20 cellular contexts compared by ENCODE assay signal in the genomic region with DNA sequence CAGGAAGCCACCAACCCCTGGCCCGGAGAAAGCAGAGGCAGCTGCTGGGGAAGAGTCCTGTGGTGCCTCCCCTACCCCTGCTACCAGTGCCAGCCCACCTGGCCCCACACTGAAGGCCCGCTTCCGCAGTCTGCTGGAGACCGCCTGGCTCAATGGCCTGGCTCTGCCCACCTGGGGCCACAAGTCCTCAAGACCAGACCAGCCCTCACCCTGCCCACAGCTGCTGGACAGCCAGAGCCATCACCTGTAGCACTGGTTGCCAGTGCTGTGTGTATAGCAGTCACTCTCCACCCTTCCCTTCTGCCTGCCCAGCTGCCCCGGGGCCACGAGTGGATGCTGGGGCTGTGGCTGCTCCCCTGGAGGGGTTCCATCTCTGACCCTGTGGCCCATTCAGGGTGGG. TPM values are rescaled to one million over a fixed set of nuclear protein-coding genes. Genes with fewer than 3 reads are reported as not detected.
A peak's percentile ranks its signal among the peaks of the same experiment; 100 is the strongest.
DNase-seq lines count a peak whose midpoint lies in the region; ATAC-seq and TF ChIP-seq lines count a peak whose summit lies in the region.
"Had no signal": no experiment of that assay in that cellular context is flagged by ENCODE, and none has a peak within 500 bp of the region (broad histone marks: within the 10 kb centered on the region; RNA-seq: fewer than 3 reads in every experiment).

No MANE protein-coding gene starts in this region.

- H3K9me2 ChIP-seq in GM23338 (ENCODE audit: insufficient read depth) = no peaks in the 10 kb centered on the region

- H3K4me3 ChIP-seq in CD4-positive, CD25-positive, alpha-beta regulatory T cell (ENCODE audit: low read depth, low read length) = no peak overlapping the region
- H3K4me3 ChIP-seq in GM23338 (no peak overlapping the region), lower lobe of right lung (no peak overlapping the region)
- H3K4me3 ChIP-seq: GM23248, HAP-1 had no signal

- peaks cover 50% of the 10 kb centered on the region for H3K36me3 ChIP-seq in CD4-positive, CD25-positive, alpha-beta regulatory T cell (ENCODE audit: control insufficient read depth, insufficient read depth, low read length)
- H3K36me3 ChIP-seq in GM23338 (ENCODE audit: insufficient read depth) (peaks cover 14% of the 10 kb centered on the region; the same call in 1 of the 2 replicates), lower lobe of right lung (peaks cover 88% of the 10 kb centered on the region)

- H3K27ac ChIP-seq in CD4-positive, CD25-positive, alpha-beta regulatory T cell (ENCODE audit: insufficient read depth, low read length, poor library complexity, severe bottlenecking) = no peak overlapping the region
- H3K27ac ChIP-seq in RWPE1 (peak overlapping the region; percentile 27), GM23338 (ENCODE audit: low read depth) (no peak overlapping the region), lower lobe of right lung (no peak overlapping the region)
- H3K27ac ChIP-seq: GM23248, KMS-11 had no signal

- no peak overlapping the region for H3K4me3 Mint-ChIP-seq in CD4-positive, CD25-positive, alpha-beta regulatory T cell
- peak overlapping the region in 2 of 5 donors; percentile 21 to 55 for H3K4me3 Mint-ChIP-seq in immature natural killer cell
- no peak overlapping the region for H3K4me3 Mint-ChIP-seq in GM23338
- no peak overlapping the region for H3K4me3 Mint-ChIP-seq in T-helper 2 cell treated with Interferon-gamma antibody and Interleukin-4, amounts not matched to agents 5 μg/mL and 100 μg/mL, for 36 hours

- peak overlapping the region; percentile 67 to 88 for H3K27ac Mint-ChIP-seq in activated naive CD4-positive, alpha-beta T cell treated with anti-CD3 and anti-CD28 coated beads, Interleukin-2, amount 50 U/mL, for 72 hours
- H3K27ac Mint-ChIP-seq in CD4-positive, CD25-positive, alpha-beta regulatory T cell = peak overlapping the region in 2 of 3 donors; percentile 74 to 75
- H3K27ac Mint-ChIP-seq in immature natural killer cell (peak overlapping the region in 5 of 6 donors; percentile 40 to 83 (median 52)), GM23338 (no peak overlapping the region)
- H3K27ac Mint-ChIP-seq in T-helper 2 cell treated with Interferon-gamma antibody and Interleukin-4, amounts not matched to agents 5 μg/mL and 100 μg/mL, for 36 hours = no peak overlapping the region

- CTCF ChIA-PET in RWPE1 (lab: Yijun Ruan, JAX) = interaction anchor here (11.3 kb wide), 1 partner anchor 181 kb away, joined by 134 read pairs; no protein-coding TSS in a partner anchor

- no peak overlapping the region for H3K4me2 ChIP-seq in GM23338
- H3K4me2 ChIP-seq: KMS-11 had no signal

- peaks cover 11% of the 10 kb centered on the region for H3K4me1 ChIP-seq in CD4-positive, CD25-positive, alpha-beta regulatory T cell (ENCODE audit: control insufficient read depth, insufficient read depth, low read length, poor library complexity, severe bottlenecking)
- H3K4me1 ChIP-seq in GM23338 (ENCODE audit: insufficient read depth) (no peaks in the 10 kb centered on the region; the same call in 1 of the 2 replicates), lower lobe of right lung (peaks cover 26% of the 10 kb centered on the region)
- H3K4me1 ChIP-seq: HAP-1 had no signal

- TF ChIP-seq CTCF in RWPE1 (conservative IDR thresholded peaks at IDR 0.05; ENCODE audit: low read depth) = no peak
- TF ChIP-seq CTCF in GM23338 (conservative IDR thresholded peaks at IDR 0.05; ENCODE audit: low read depth in 2 of 2) = no peak
- TF ChIP-seq CTCF in lower lobe of right lung (IDR thresholded peaks at IDR 0.05) = no peak

- H4K20me1 ChIP-seq in GM23338 (replicated peaks; ENCODE audit: insufficient read depth) = peaks cover 43% of the 10 kb centered on the region

- H3K9me3 ChIP-seq in CD4-positive, CD25-positive, alpha-beta regulatory T cell (ENCODE audit: control insufficient read depth in 2 of 2, low read length in 2 of 2) = no peaks in the 10 kb centered on the region
- no peaks in the 10 kb centered on the region for H3K9me3 ChIP-seq in lower lobe of right lung
- H3K9me3 ChIP-seq: HAP-1 had no signal

- H3K4me1 Mint-ChIP-seq in CD4-positive, CD25-positive, alpha-beta regulatory T cell = peaks cover 0 to 24% (median 11%) of the 10 kb centered on the region in 4 donors
- H3K4me1 Mint-ChIP-seq in immature natural killer cell (peaks cover 41 to 46% of the 10 kb centered on the region in 2 donors), GM23338 (peaks cover 24% of the 10 kb centered on the region)
- peaks cover 8% of the 10 kb centered on the region for H3K4me1 Mint-ChIP-seq in T-helper 2 cell treated with Interferon-gamma antibody and Interleukin-4, amounts not matched to agents 5 μg/mL and 100 μg/mL, for 36 hours (ENCODE audit: low read depth)

- ATAC-seq in activated naive CD4-positive, alpha-beta T cell treated with anti-CD3 and anti-CD28 coated beads, Interleukin-2, amount 50 U/mL, for 72 hours = no peak
- no peak for ATAC-seq in CD4-positive, CD25-positive, alpha-beta regulatory T cell (ENCODE audit: low read depth in 2 of 2)
- ATAC-seq in GM23338 (no peak), lower lobe of right lung (no peak)

- intact Hi-C loops in lower lobe of right lung (cut with DNase I) = no loop called here

- no peaks in the 10 kb centered on the region for H3K9me3 Mint-ChIP-seq in activated naive CD4-positive, alpha-beta T cell treated with anti-CD3 and anti-CD28 coated beads, Interleukin-2, amount 50 U/mL, for 72 hours
- no peaks in the 10 kb centered on the region for H3K9me3 Mint-ChIP-seq in CD4-positive, CD25-positive, alpha-beta regulatory T cell
- H3K9me3 Mint-ChIP-seq in immature natural killer cell = no peaks in the 10 kb centered on the region
- no peaks in the 10 kb centered on the region for H3K9me3 Mint-ChIP-seq in GM23338
- no peaks in the 10 kb centered on the region for H3K9me3 Mint-ChIP-seq in T-helper 2 cell treated with Interferon-gamma antibody and Interleukin-4, amounts not matched to agents 5 μg/mL and 100 μg/mL, for 36 hours

- peaks cover 0 to 6% of the 10 kb centered on the region in 2 donors for H3K36me3 Mint-ChIP-seq in activated naive CD4-positive, alpha-beta T cell treated with anti-CD3 and anti-CD28 coated beads, Interleukin-2, amount 50 U/mL, for 72 hours
- peaks cover 10% of the 10 kb centered on the region for H3K36me3 Mint-ChIP-seq in CD4-positive, CD25-positive, alpha-beta regulatory T cell
- H3K36me3 Mint-ChIP-seq in immature natural killer cell = peaks cover 4 to 23% (median 5%) of the 10 kb centered on the region in 3 donors
- H3K36me3 Mint-ChIP-seq in GM23338 (ENCODE audit: low read depth) = peaks cover 47% of the 10 kb centered on the region
- H3K36me3 Mint-ChIP-seq in T-helper 2 cell treated with Interferon-gamma antibody and Interleukin-4, amounts not matched to agents 5 μg/mL and 100 μg/mL, for 36 hours (ENCODE audit: low read depth) = peaks cover 63% of the 10 kb centered on the region

- DNase-seq in activated naive CD4-positive, alpha-beta T cell treated with anti-CD3 and anti-CD28 coated beads, Interleukin-2, amount 50 U/mL, for 72 hours (ENCODE audit: low spot score in 2 of 2) = no peak
- DNase-seq in activated naive CD4-positive, alpha-beta T cell (lab: John Stamatoyannopoulos, UW) = no peak
- DNase-seq in CD4-positive, CD25-positive, alpha-beta regulatory T cell = no peak
- no peak for DNase-seq in RWPE1 (ENCODE audit: low spot score)
- no peak for DNase-seq in immature natural killer cell
- no peak for DNase-seq in GM23338 (ENCODE audit: low spot score)
- no peak for DNase-seq in lower lobe of right lung
- DNase-seq in T-helper 2 cell treated with Interferon-gamma antibody and Interleukin-4, amounts not matched to agents 5 μg/mL and 100 μg/mL, for 36 hours (ENCODE audit: low spot score) = no peak
- DNase-seq: COR-L47, DMS79, GM23248, NCI-H1105, NCI-H146, NCI-H2029, NCI-H524, OCI-M1, SHP77 had no signal

- H3K79me2 ChIP-seq in GM23338 (replicated peaks; ENCODE audit: insufficient read depth) = peaks cover 35% of the 10 kb centered on the region

- POLR2A ChIA-PET in RWPE1 (lab: Yijun Ruan, JAX; ENCODE audit: low non-redundant PET) = no interaction called here

- H3K27me3 Mint-ChIP-seq in CD4-positive, CD25-positive, alpha-beta regulatory T cell = no peaks in the 10 kb centered on the region
- peaks cover 0 to 2% (median 0%) of the 10 kb centered on the region in 3 donors for H3K27me3 Mint-ChIP-seq in immature natural killer cell (ENCODE audit: low read depth in 3 of 3)
- peaks cover 14% of the 10 kb centered on the region for H3K27me3 Mint-ChIP-seq in GM23338 (ENCODE audit: insufficient read depth, low read depth, poor library complexity)
- H3K27me3 Mint-ChIP-seq in T-helper 2 cell treated with Interferon-gamma antibody and Interleukin-4, amounts not matched to agents 5 μg/mL and 100 μg/mL, for 36 hours (ENCODE audit: low read depth) = no peaks in the 10 kb centered on the region

- no peaks in the 10 kb centered on the region for H3K27me3 ChIP-seq in CD4-positive, CD25-positive, alpha-beta regulatory T cell (ENCODE audit: control insufficient read depth, insufficient read depth, low read length)
- no peaks in the 10 kb centered on the region for H3K27me3 ChIP-seq in GM23338 (ENCODE audit: insufficient read depth)
- H3K27me3 ChIP-seq in lower lobe of right lung (ENCODE audit: low read depth) = no peaks in the 10 kb centered on the region

- H2AFZ ChIP-seq in GM23338 = no peak overlapping the region
- H2AFZ ChIP-seq: GM23248 had no signal

- no peaks in the 10 kb centered on the region for H3F3A ChIP-seq in GM23338 (replicated peaks; ENCODE audit: low read depth)

RNA-seq across cellular contexts. Expression of a gene that starts 9.2 kb away (rescaled TPM):
- 10 to 100 TPM; 17.5 to 22.8 TPM for total RNA-seq in activated naive CD4-positive, alpha-beta T cell treated with anti-CD3 and anti-CD28 coated beads, Interleukin-2, amount 50 U/mL, for 72 hours
- total RNA-seq in CD4-positive, CD25-positive, alpha-beta regulatory T cell = 19.5 TPM
- polyA plus RNA-seq in CD4-positive, CD25-positive, alpha-beta regulatory T cell = 1 to 10 TPM; 1.2 to 2.3 (median 1.8) TPM
- polyA plus RNA-seq in immature natural killer cell (10 to 100 TPM in 1 of 3 donors, 1 to 10 TPM in 2; 3.8 to 14.0 (median 4.7) TPM), GM23338 (2016; fragmentation: Nextera tagmentation; extraction: Ambion mirVana) (13.4 and 13.9 TPM in 2 replicates)
- 48.5 and 54.1 TPM in 2 replicates for total RNA-seq in GM23338 (2014; rRNA removed; shearing (Covaris generic))
- total RNA-seq in lower lobe of right lung = 36.3 TPM

RNA-seq across cellular contexts. Expression of a gene that starts 47.3 kb away (rescaled TPM):
- under 1 TPM in 1 of 2 donors, not detected in 1; 0.11 TPM for total RNA-seq in activated naive CD4-positive, alpha-beta T cell treated with anti-CD3 and anti-CD28 coated beads, Interleukin-2, amount 50 U/mL, for 72 hours
- not detected for total RNA-seq in CD4-positive, CD25-positive, alpha-beta regulatory T cell
- not detected for polyA plus RNA-seq in CD4-positive, CD25-positive, alpha-beta regulatory T cell
- not detected for polyA plus RNA-seq in immature natural killer cell
- total RNA-seq in GM23338 (2014; rRNA removed; shearing (Covaris generic)) = 0.70 and 1.3 TPM in 2 replicates
- polyA plus RNA-seq in GM23338 (2016; fragmentation: Nextera tagmentation; extraction: Ambion mirVana) = 0.34 TPM in 1 of 2 replicates, not detected in the other
- total RNA-seq in lower lobe of right lung = not detected
- total RNA-seq: GM23248, HT1080 had no signal
- polyA plus RNA-seq: GM23248 had no signal

Comparison
In these comparisons a context has a peak if more than half of its experiments do, and no peak if none do; other contexts are left out.
1. H3K27ac Mint-ChIP-seq: peak in activated naive CD4-positive, alpha-beta T cell treated with anti-CD3 and anti-CD28 coated beads, Interleukin-2, amount 50 U/mL, for 72 hours (2 of 2), CD4-positive, CD25-positive, alpha-beta regulatory T cell (2 of 3) and immature natural killer cell (5 of 6); none in GM23338 (single experiment) and T-helper 2 cell treated with Interferon-gamma antibody and Interleukin-4, amounts not matched to agents 5 μg/mL and 100 μg/mL, for 36 hours (single experiment).